In the genomic region with DNA sequence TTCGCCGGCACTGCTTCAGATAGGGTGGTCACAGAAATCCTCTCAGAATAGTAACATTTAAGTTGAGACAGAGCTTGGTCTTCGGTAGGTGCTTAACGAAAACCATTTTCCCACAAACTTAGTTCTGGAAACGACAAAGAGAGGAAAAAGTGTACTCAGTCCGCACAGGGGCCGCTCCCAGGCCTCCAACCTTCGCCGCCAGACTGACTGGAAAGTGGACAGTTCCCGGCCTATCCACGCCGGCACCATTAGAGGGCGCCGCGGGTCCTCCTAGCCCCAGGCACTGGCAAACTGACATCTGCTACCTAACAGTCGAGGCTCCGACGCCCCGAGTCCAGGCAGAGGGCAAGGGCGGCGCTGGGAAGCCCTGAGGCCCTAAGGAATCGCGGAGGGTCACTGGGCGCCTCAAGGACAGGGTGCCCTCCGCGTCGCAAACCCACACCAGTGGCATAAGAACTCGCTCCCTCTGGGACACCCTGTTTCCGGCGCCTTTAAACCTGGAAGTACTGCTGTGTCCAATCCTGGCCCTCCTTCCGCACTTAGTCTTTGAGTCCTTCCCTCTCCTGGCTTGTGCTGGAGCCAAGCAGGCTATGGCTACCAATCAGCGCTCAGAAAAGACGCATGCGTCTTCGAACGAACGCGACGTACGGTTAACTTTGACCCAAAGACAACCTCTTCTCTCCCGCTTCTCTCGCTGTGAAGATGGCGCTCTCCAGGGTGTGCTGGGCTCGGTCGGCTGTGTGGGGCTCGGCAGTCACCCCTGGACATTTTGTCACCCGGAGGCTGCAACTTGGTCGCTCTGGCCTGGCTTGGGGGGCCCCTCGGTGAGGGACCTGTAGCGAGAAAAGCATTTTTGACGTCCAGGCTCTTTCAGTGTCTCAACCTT, we compare ENCODE assay signal across 1 cellular context.
TF ChIP-seq lines count a peak whose summit lies in the region.

A gene with protein sequence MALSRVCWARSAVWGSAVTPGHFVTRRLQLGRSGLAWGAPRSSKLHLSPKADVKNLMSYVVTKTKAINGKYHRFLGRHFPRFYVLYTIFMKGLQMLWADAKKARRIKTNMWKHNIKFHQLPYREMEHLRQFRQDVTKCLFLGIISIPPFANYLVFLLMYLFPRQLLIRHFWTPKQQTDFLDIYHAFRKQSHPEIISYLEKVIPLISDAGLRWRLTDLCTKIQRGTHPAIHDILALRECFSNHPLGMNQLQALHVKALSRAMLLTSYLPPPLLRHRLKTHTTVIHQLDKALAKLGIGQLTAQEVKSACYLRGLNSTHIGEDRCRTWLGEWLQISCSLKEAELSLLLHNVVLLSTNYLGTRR (plus strand): TSS at position 673 of the 886 bp plus-strand sequence. CDS start 30 bp downstream, at position 703.

TF ChIP-seq in K562, 482 proteins besides CTCF, POLR2A, EP300 and RAD21 (continued from another document and continues in another):
- TF ChIP-seq, protein P1, sequence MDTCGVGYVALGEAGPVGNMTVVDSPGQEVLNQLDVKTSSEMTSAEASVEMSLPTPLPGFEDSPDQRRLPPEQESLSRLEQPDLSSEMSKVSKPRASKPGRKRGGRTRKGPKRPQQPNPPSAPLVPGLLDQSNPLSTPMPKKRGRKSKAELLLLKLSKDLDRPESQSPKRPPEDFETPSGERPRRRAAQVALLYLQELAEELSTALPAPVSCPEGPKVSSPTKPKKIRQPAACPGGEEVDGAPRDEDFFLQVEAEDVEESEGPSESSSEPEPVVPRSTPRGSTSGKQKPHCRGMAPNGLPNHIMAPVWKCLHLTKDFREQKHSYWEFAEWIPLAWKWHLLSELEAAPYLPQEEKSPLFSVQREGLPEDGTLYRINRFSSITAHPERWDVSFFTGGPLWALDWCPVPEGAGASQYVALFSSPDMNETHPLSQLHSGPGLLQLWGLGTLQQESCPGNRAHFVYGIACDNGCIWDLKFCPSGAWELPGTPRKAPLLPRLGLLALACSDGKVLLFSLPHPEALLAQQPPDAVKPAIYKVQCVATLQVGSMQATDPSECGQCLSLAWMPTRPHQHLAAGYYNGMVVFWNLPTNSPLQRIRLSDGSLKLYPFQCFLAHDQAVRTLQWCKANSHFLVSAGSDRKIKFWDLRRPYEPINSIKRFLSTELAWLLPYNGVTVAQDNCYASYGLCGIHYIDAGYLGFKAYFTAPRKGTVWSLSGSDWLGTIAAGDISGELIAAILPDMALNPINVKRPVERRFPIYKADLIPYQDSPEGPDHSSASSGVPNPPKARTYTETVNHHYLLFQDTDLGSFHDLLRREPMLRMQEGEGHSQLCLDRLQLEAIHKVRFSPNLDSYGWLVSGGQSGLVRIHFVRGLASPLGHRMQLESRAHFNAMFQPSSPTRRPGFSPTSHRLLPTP (IDR thresholded peaks at IDR 0.05; ENCODE audit: borderline replicate concordance, extremely low read depth, insufficient read length): no peak
- TF ChIP-seq NR4A1 (CRISPR knock-in tag; IDR thresholded peaks at IDR 0.05) (peak; percentile 90), NR4A1 (tag; IDR thresholded peaks at IDR 0.05) (peak; percentile 50; the same call in 1 of the 2 replicates), CGGBP1 (CRISPR knock-in tag; IDR thresholded peaks at IDR 0.05) (no peak), NFRKB (IDR thresholded peaks at IDR 0.05; ENCODE audit: low read depth) (peak; percentile 90), ZNF174 (CRISPR knock-in tag; IDR thresholded peaks at IDR 0.05) (no peak), PATZ1 (CRISPR knock-in tag; IDR thresholded peaks at IDR 0.05; ENCODE audit: borderline replicate concordance) (no peak), RFX5 (IDR thresholded peaks at IDR 0.05; ENCODE audit: low read depth, low read length) (no peak), ZFP1 (CRISPR knock-in tag; IDR thresholded peaks at IDR 0.05) (no peak), MBD2 (IDR thresholded peaks at IDR 0.05; ENCODE audit: borderline replicate concordance, low read depth) (peak; percentile 59), BRCA1 (IDR thresholded peaks at IDR 0.05) (no peak), BRCA1 (CRISPR knock-in tag; IDR thresholded peaks at IDR 0.05) (no peak), RBM25 (IDR thresholded peaks at IDR 0.05; ENCODE audit: low read depth, low read length, severe bottlenecking) (no peak), LEF1 (IDR thresholded peaks at IDR 0.05) (no peak), ZNF175 (CRISPR knock-in tag; IDR thresholded peaks at IDR 0.05; ENCODE audit: low read depth) (0 out of 2 replicates have a peak, but pooled peaks have one; percentile 28), ATF2 (CRISPR knock-in tag; IDR thresholded peaks at IDR 0.05) (no peak), ZNF511 (CRISPR knock-in tag; IDR thresholded peaks at IDR 0.05) (no peak; the same call in 1 of the 2 replicates), RCOR1 (IDR thresholded peaks at IDR 0.05; ENCODE audit: borderline replicate concordance in 1 of 2, low read depth in 2 of 2, low read length in 2 of 2) (peak in 1 of 2 experiments; percentile 20; a peak in 1 of 4 replicates), CBX8 (IDR thresholded peaks at IDR 0.05; ENCODE audit: borderline replicate concordance, extremely low read depth, low read depth, low read length, poor library complexity, severe bottlenecking) (no peak), ZFX (CRISPR knock-in tag; IDR thresholded peaks at IDR 0.05) (peak; percentile 86), SRSF3 (IDR thresholded peaks at IDR 0.05; ENCODE audit: insufficient read depth, low read length) (no peak), DDX20 (tag; IDR thresholded peaks at IDR 0.05; ENCODE audit: low read depth) (no peak), MYBL2 (IDR thresholded peaks at IDR 0.05; ENCODE audit: low read depth) (peak; percentile 74), MYBL2 (CRISPR knock-in tag; IDR thresholded peaks at IDR 0.05; ENCODE audit: borderline replicate concordance) (no peak), ZNF143 (CRISPR knock-in tag; IDR thresholded peaks at IDR 0.05) (no peak), TEAD1 (CRISPR knock-in tag; IDR thresholded peaks at IDR 0.05) (peak in 1 of 2 experiments; percentile 43; a peak in 2 of 4 replicates), SMARCE1 (IDR thresholded peaks at IDR 0.05) (no peak), SMAD4 (CRISPR knock-in tag; conservative IDR thresholded peaks at IDR 0.05) (peak; percentile 78), PHTF2 (CRISPR knock-in tag; IDR thresholded peaks at IDR 0.05) (no peak), ZNF146 (CRISPR knock-in tag; IDR thresholded peaks at IDR 0.05; ENCODE audit: unreplicated experiment) (no peak), CC2D1A (IDR thresholded peaks at IDR 0.05) (peak; percentile 81), BMI1 (IDR thresholded peaks at IDR 0.05; ENCODE audit: low read length) (no peak), RAD51 (IDR thresholded peaks at IDR 0.05; ENCODE audit: borderline replicate concordance, low read depth) (no peak)
- TF ChIP-seq, protein P2, sequence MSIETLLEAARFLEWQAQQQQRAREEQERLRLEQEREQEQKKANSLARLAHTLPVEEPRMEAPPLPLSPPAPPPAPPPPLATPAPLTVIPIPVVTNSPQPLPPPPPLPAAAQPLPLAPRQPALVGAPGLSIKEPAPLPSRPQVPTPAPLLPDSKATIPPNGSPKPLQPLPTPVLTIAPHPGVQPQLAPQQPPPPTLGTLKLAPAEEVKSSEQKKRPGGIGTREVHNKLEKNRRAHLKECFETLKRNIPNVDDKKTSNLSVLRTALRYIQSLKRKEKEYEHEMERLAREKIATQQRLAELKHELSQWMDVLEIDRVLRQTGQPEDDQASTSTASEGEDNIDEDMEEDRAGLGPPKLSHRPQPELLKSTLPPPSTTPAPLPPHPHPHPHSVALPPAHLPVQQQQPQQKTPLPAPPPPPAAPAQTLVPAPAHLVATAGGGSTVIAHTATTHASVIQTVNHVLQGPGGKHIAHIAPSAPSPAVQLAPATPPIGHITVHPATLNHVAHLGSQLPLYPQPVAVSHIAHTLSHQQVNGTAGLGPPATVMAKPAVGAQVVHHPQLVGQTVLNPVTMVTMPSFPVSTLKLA (conservative IDR thresholded peaks at IDR 0.05): peak; percentile 77 to 85
- TF ChIP-seq, protein P3, sequence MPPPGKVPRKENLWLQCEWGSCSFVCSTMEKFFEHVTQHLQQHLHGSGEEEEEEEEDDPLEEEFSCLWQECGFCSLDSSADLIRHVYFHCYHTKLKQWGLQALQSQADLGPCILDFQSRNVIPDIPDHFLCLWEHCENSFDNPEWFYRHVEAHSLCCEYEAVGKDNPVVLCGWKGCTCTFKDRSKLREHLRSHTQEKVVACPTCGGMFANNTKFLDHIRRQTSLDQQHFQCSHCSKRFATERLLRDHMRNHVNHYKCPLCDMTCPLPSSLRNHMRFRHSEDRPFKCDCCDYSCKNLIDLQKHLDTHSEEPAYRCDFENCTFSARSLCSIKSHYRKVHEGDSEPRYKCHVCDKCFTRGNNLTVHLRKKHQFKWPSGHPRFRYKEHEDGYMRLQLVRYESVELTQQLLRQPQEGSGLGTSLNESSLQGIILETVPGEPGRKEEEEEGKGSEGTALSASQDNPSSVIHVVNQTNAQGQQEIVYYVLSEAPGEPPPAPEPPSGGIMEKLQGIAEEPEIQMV (tag; conservative IDR thresholded peaks at IDR 0.05; ENCODE audit: low read depth): no peak
- TF ChIP-seq, protein P4, sequence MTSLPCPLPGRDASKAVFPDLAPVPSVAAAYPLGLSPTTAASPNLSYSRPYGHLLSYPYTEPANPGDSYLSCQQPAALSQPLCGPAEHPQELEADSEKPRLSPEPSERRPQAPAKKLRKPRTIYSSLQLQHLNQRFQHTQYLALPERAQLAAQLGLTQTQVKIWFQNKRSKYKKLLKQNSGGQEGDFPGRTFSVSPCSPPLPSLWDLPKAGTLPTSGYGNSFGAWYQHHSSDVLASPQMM (CRISPR knock-in tag; IDR thresholded peaks at IDR 0.05): no peak
- TF ChIP-seq, protein P5, sequence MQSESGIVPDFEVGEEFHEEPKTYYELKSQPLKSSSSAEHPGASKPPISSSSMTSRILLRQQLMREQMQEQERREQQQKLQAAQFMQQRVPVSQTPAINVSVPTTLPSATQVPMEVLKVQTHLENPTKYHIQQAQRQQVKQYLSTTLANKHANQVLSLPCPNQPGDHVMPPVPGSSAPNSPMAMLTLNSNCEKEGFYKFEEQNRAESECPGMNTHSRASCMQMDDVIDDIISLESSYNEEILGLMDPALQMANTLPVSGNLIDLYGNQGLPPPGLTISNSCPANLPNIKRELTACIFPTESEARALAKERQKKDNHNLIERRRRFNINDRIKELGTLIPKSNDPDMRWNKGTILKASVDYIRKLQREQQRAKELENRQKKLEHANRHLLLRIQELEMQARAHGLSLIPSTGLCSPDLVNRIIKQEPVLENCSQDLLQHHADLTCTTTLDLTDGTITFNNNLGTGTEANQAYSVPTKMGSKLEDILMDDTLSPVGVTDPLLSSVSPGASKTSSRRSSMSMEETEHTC (IDR thresholded peaks at IDR 0.05): no peak
- TF ChIP-seq, protein P6, sequence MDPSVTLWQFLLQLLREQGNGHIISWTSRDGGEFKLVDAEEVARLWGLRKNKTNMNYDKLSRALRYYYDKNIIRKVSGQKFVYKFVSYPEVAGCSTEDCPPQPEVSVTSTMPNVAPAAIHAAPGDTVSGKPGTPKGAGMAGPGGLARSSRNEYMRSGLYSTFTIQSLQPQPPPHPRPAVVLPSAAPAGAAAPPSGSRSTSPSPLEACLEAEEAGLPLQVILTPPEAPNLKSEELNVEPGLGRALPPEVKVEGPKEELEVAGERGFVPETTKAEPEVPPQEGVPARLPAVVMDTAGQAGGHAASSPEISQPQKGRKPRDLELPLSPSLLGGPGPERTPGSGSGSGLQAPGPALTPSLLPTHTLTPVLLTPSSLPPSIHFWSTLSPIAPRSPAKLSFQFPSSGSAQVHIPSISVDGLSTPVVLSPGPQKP (CRISPR knock-in tag; IDR thresholded peaks at IDR 0.05): no peak
- TF ChIP-seq, protein P7, sequence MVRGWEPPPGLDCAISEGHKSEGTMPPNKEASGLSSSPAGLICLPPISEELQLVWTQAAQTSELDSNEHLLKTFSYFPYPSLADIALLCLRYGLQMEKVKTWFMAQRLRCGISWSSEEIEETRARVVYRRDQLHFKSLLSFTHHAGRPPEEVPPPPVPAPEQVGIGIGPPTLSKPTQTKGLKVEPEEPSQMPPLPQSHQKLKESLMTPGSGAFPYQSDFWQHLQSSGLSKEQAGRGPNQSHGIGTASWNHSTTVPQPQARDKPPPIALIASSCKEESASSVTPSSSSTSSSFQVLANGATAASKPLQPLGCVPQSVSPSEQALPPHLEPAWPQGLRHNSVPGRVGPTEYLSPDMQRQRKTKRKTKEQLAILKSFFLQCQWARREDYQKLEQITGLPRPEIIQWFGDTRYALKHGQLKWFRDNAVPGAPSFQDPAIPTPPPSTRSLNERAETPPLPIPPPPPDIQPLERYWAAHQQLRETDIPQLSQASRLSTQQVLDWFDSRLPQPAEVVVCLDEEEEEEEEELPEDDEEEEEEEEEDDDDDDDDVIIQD (CRISPR knock-in tag; IDR thresholded peaks at IDR 0.05): peak; percentile 26; the same call in 1 of the 2 replicates
